In genomic region chr7:136336932-136337331, GRCh38 we compare ENCODE assay signal across 23 cellular contexts.
"Had no signal": no experiment of that assay in that cellular context is flagged by ENCODE, and none has a peak within 500 bp of the region (broad histone marks: within the 10 kb centered on the region; RNA-seq: fewer than 3 reads in every experiment).

No MANE protein-coding gene starts in this region.

- H3K27me3 Mint-ChIP-seq: activated naive CD8-positive, alpha-beta T cell treated with anti-CD3 and anti-CD28 coated beads for 36 hours; naive thymus-derived CD4-positive, alpha-beta T cell; stimulated activated naive CD8-positive, alpha-beta T cell treated with anti-CD3 and anti-CD28 coated beads, Interleukin-15, Interleukin-2, amounts not matched to agents 100 ng/mL and 50 ng/mL, for 24 hours had no signal

- H3K27ac Mint-ChIP-seq: activated naive CD8-positive, alpha-beta T cell treated with anti-CD3 and anti-CD28 coated beads for 36 hours; naive thymus-derived CD4-positive, alpha-beta T cell; neural progenitor cell; stimulated activated naive CD8-positive, alpha-beta T cell treated with anti-CD3 and anti-CD28 coated beads, Interleukin-15, Interleukin-2, amounts not matched to agents 100 ng/mL and 50 ng/mL, for 24 hours had no signal

- H3K4me1 Mint-ChIP-seq: activated naive CD8-positive, alpha-beta T cell treated with anti-CD3 and anti-CD28 coated beads for 36 hours; naive thymus-derived CD4-positive, alpha-beta T cell had no signal

- H3K9me3 Mint-ChIP-seq: activated naive CD8-positive, alpha-beta T cell treated with anti-CD3 and anti-CD28 coated beads for 36 hours; neural progenitor cell; stimulated activated naive CD8-positive, alpha-beta T cell treated with anti-CD3 and anti-CD28 coated beads, Interleukin-15, Interleukin-2, amounts not matched to agents 100 ng/mL and 50 ng/mL, for 24 hours had no signal

- H3K9me3 ChIP-seq: right lobe of liver, tibial nerve, vagina had no signal

- H3K4me1 ChIP-seq: neural progenitor cell, right lobe of liver, tibial nerve, vagina had no signal

- H3K27ac ChIP-seq: neural progenitor cell, right lobe of liver, skin epidermis, tibial nerve, vagina had no signal

- DNase-seq: activated CD4-positive, alpha-beta T cell treated with anti-CD3 and anti-CD28 coated beads for 1 hour; activated CD4-positive, alpha-beta T cell treated with anti-CD3 and anti-CD28 coated beads, Interleukin-2, amount 50 U/mL, for 4 hours; activated CD8-positive, alpha-beta memory T cell treated with anti-CD3 and anti-CD28 coated beads, Interleukin-2, amount 50 U/mL, for 48 hours; activated naive CD4-positive, alpha-beta T cell treated with Interleukin-2 at 50 U/mL for 16 hours; activated naive CD8-positive, alpha-beta T cell treated with anti-CD3 and anti-CD28 coated beads for 36 hours; activated T-cell treated with anti-CD3 and anti-CD28 coated beads, Interleukin-2, amount 50 U/mL, for 4 hours; central memory CD4-positive, alpha-beta T cell; dermis blood vessel endothelial cell; effector CD8-positive, alpha-beta T cell; erythroblast; foreskin fibroblast; kidney; naive thymus-derived CD4-positive, alpha-beta T cell; posterior cingulate gyrus; right lobe of liver; stimulated activated CD4-positive, alpha-beta T cell treated with anti-CD3 and anti-CD28 coated beads, Interleukin-1b, Interleukin-23, amount 100 ng/mL, for 48 hours; substantia nigra had no signal

- ATAC-seq: activated T-cell treated with anti-CD3 and anti-CD28 coated beads, Interleukin-2, amount 50 U/mL, for 4 hours; left lobe of liver; naive thymus-derived CD4-positive, alpha-beta T cell; right lobe of liver had no signal

- H3K36me3 ChIP-seq: neural progenitor cell, right lobe of liver, tibial nerve, vagina had no signal

- H3K4me3 ChIP-seq: neural progenitor cell, right lobe of liver, skin epidermis, tibial nerve, vagina had no signal

- H3K4me3 Mint-ChIP-seq: activated naive CD8-positive, alpha-beta T cell treated with anti-CD3 and anti-CD28 coated beads for 36 hours; activated T-cell treated with anti-CD3 and anti-CD28 coated beads, Interleukin-2, amount 50 U/mL, for 4 hours; naive thymus-derived CD4-positive, alpha-beta T cell; neural progenitor cell; stimulated activated naive CD8-positive, alpha-beta T cell treated with anti-CD3 and anti-CD28 coated beads, Interleukin-15, Interleukin-2, amounts not matched to agents 100 ng/mL and 50 ng/mL, for 24 hours had no signal

- H3K36me3 Mint-ChIP-seq: activated naive CD8-positive, alpha-beta T cell treated with anti-CD3 and anti-CD28 coated beads for 36 hours; naive thymus-derived CD4-positive, alpha-beta T cell; neural progenitor cell had no signal

- H3K27me3 ChIP-seq: neural progenitor cell, right lobe of liver, tibial nerve, vagina had no signal
